Comparison of ENCODE assay signal across 21 cellular contexts in genomic region chr9:106404137-106404536, GRCh38.
DNase-seq lines count a peak whose midpoint lies in the region; ATAC-seq, FAIRE-seq and TF ChIP-seq lines count a peak whose summit lies in the region.
"Had no signal": no experiment of that assay in that cellular context is flagged by ENCODE, and none has a peak within 500 bp of the region (broad histone marks: within the 10 kb centered on the region; RNA-seq: fewer than 3 reads in every experiment).

No MANE protein-coding gene starts in this region.

- DNase-seq in SJSA1 (ENCODE audit: low read depth in 1 of 2, low spot score in 2 of 2): no peak
- DNase-seq in kidney: no peak
- DNase-seq in smooth muscle cell (lab: John Stamatoyannopoulos, UW; ENCODE audit: unreplicated experiment): no peak
- no peak for DNase-seq in testis
- DNase-seq in stimulated activated CD4-positive, alpha-beta T cell treated with anti-CD3 and anti-CD28 coated beads, Interleukin-4, amount 100 ng/mL, for 24 hours: no peak
- DNase-seq: 8988T; ACHN; C1 segment of cervical spinal cord; Calu3; CD4-positive, alpha-beta memory T cell; COR-L47; DMS53; DMS79 treated with DMSO at 0.1 percent for 48 hours; GF-D8; GOT3; HFFc6 had no signal

- no peaks in the 10 kb centered on the region for H4K20me1 ChIP-seq in smooth muscle cell (ENCODE audit: low read depth)

- no peak for TF ChIP-seq POLR2A in testis (IDR thresholded peaks at IDR 0.05)

- intact Hi-C loops in kidney (cut with DNase I): no loop called here
- intact Hi-C loops in testis (cut with DNase I; ENCODE audit: low total_unique reads): no loop called here

- no peak overlapping the region for H3K4me2 ChIP-seq in smooth muscle cell
- H3K4me2 ChIP-seq: A549 had no signal

- H3K4me3 ChIP-seq in SJSA1: no peak overlapping the region
- H3K4me3 ChIP-seq in kidney (ENCODE audit: low read length in 2 of 2): no peak overlapping the region
- no peak overlapping the region for H3K4me3 ChIP-seq in smooth muscle cell
- no peak overlapping the region for H3K4me3 ChIP-seq in testis
- H3K4me3 ChIP-seq: A549, HAP-1 had no signal

- H3K9ac ChIP-seq in kidney (ENCODE audit: low read length in 2 of 2) (no peak overlapping the region), smooth muscle cell (ENCODE audit: low read depth) (no peak overlapping the region)

- TF ChIP-seq CTCF in kidney (IDR thresholded peaks at IDR 0.05; ENCODE audit: borderline replicate concordance, extremely low read depth, insufficient read depth) (no peak), smooth muscle cell (IDR thresholded peaks at IDR 0.05; ENCODE audit: borderline replicate concordance, insufficient read depth, poor library complexity, severe bottlenecking) (no peak), testis (IDR thresholded peaks at IDR 0.05) (no peak)

- no peaks in the 10 kb centered on the region for H3F3A ChIP-seq in smooth muscle cell (ENCODE audit: low read depth)

- H3K79me2 ChIP-seq in smooth muscle cell (ENCODE audit: low read depth): no peaks in the 10 kb centered on the region

- peak overlapping the region; percentile 74 for H3K27ac ChIP-seq in SJSA1
- H3K27ac ChIP-seq in kidney (ENCODE audit: low read depth in 2 of 2, low read length in 2 of 2): no peak overlapping the region
- H3K27ac ChIP-seq in smooth muscle cell (ENCODE audit: low read depth): peak overlapping the region; percentile 70
- H3K27ac ChIP-seq in testis: no peak overlapping the region
- H3K27ac ChIP-seq: A549 had no signal

- H3K4me1 ChIP-seq in SJSA1 (replicated peaks) (peaks cover 31% of the 10 kb centered on the region), kidney (ENCODE audit: control insufficient read depth in 1 of 2, insufficient read depth in 1 of 2, low read depth in 1 of 2, low read length in 2 of 2) (no peaks in the 10 kb centered on the region), smooth muscle cell (ENCODE audit: low read depth) (peaks cover 16% of the 10 kb centered on the region), testis (no peaks in the 10 kb centered on the region)
- H3K4me1 ChIP-seq: A549 had no signal

- H3K9me3 ChIP-seq in SJSA1 (replicated peaks): no peaks in the 10 kb centered on the region
- H3K9me3 ChIP-seq in kidney (ENCODE audit: control insufficient read depth in 1 of 2, low read length in 2 of 2): no peaks in the 10 kb centered on the region
- no peaks in the 10 kb centered on the region for H3K9me3 ChIP-seq in smooth muscle cell (replicated peaks; ENCODE audit: low read depth)
- no peaks in the 10 kb centered on the region for H3K9me3 ChIP-seq in testis
- H3K9me3 ChIP-seq: A549, HAP-1 had no signal

- H2AFZ ChIP-seq in smooth muscle cell (ENCODE audit: low read depth): no peak overlapping the region

- peak; percentile 74 for FAIRE-seq in colon (lab: Jason Lieb, UNC)
- FAIRE-seq in kidney (lab: Jason Lieb, UNC): peak; percentile 90
- FAIRE-seq: A549, GM12891 had no signal

- H3K36me3 ChIP-seq in SJSA1 (no peaks in the 10 kb centered on the region), kidney (ENCODE audit: control insufficient read depth in 1 of 2, insufficient read depth in 2 of 2, low read length in 2 of 2) (no peaks in the 10 kb centered on the region), smooth muscle cell (ENCODE audit: low read depth) (no peaks in the 10 kb centered on the region), testis (ENCODE audit: low read depth, missing control alignments) (no peaks in the 10 kb centered on the region)
- H3K36me3 ChIP-seq: HAP-1 had no signal

- no peak for ATAC-seq in GM18498 (IDR thresholded peaks at IDR 0.05; ENCODE audit: unreplicated experiment)
- ATAC-seq: A549 had no signal

- H3K27me3 ChIP-seq in SJSA1 (replicated peaks) (no peaks in the 10 kb centered on the region), smooth muscle cell (ENCODE audit: low read depth) (no peaks in the 10 kb centered on the region), testis (no peaks in the 10 kb centered on the region)

Comparison
In these comparisons a context has a peak if more than half of its experiments do, and no peak if none do; other contexts are left out.
1. H3K27ac ChIP-seq: peak in SJSA1 (single experiment) and smooth muscle cell (single experiment); none in kidney (0 of 2) and testis (0 of 2).